29 cellular contexts compared by ENCODE assay signal in genomic region chr15:101504866-101505609, GRCh38. TPM values are rescaled to one million over a fixed set of nuclear protein-coding genes. Genes with fewer than 3 reads are reported as not detected.
DNase-seq lines count a peak whose midpoint lies in the region; ATAC-seq and TF ChIP-seq lines count a peak whose summit lies in the region.
"Had no signal": no experiment of that assay in that cellular context is flagged by ENCODE, and none has a peak within 500 bp of the region (broad histone marks: within the 10 kb centered on the region; RNA-seq: fewer than 3 reads in every experiment).

No MANE protein-coding gene starts in this region.

- no peak for ATAC-seq in activated CD8-positive, alpha-beta T cell treated with anti-CD3 and anti-CD28 coated beads, Interleukin-2, amount 10 ng/mL, durations not matched to agents 7 days and 5 days
- ATAC-seq in activated CD8-positive, alpha-beta T cell treated with anti-CD3 and anti-CD28 coated beads for 36 hours: no peak
- no peak for ATAC-seq in GM21576 (IDR thresholded peaks at IDR 0.05; ENCODE audit: unreplicated experiment)
- ATAC-seq: HCT116, heart left ventricle had no signal

- no peak overlapping the region for H3K27ac Mint-ChIP-seq in activated CD8-positive, alpha-beta T cell treated with anti-CD3 and anti-CD28 coated beads, Interleukin-2, amount 10 ng/mL, durations not matched to agents 7 days and 5 days
- no peak overlapping the region for H3K27ac Mint-ChIP-seq in activated CD8-positive, alpha-beta T cell treated with anti-CD3 and anti-CD28 coated beads for 36 hours
- H3K27ac Mint-ChIP-seq in osteocyte (ENCODE audit: unreplicated experiment): no peak overlapping the region
- no peak overlapping the region for H3K27ac Mint-ChIP-seq in activated T-helper 1 cell treated with anti-CD3 and anti-CD28 coated beads, Interleukin-12 subunit alpha, Interleukin-12 subunit beta, Interleukin-2, Interleukin-4 antibody, amounts not matched to agents 30 ng/mL and 10 ng/mL and 1 ng/mL, durations not matched to agents 14 hours and 24 hours and 36 hours
- H3K27ac Mint-ChIP-seq: activated naive CD8-positive, alpha-beta T cell treated with anti-CD3 and anti-CD28 coated beads, Interleukin-2, amount 10 ng/mL, durations not matched to agents 7 days and 5 days; B cell; progenitor cell of endocrine pancreas; T-helper 2 cell treated with Interferon-gamma antibody and Interleukin-4, amounts not matched to agents 5 μg/mL and 100 μg/mL, for 36 hours; type B pancreatic cell had no signal

- CTCF ChIA-PET in activated CD8-positive, alpha-beta T cell treated with anti-CD3 and anti-CD28 coated beads, Interleukin-2, amount 10 ng/mL, durations not matched to agents 7 days and 5 days (lab: Charles Lee): interaction anchor here (0.8 to 1.1 kb wide), 2 partner anchors 138 to 216 kb away, joined by 3 to 4 read pairs; no protein-coding TSS in a partner anchor
- CTCF ChIA-PET in activated CD8-positive, alpha-beta T cell treated with anti-CD3 and anti-CD28 coated beads for 36 hours (lab: Charles Lee): interaction anchor here (1.3 kb wide), 1 partner anchor 185 kb away, joined by 3 read pairs; no protein-coding TSS in a partner anchor

- DNase-seq in activated CD8-positive, alpha-beta T cell treated with anti-CD3 and anti-CD28 coated beads, Interleukin-2, amount 10 ng/mL, durations not matched to agents 7 days and 5 days: peak; percentile 17
- DNase-seq in activated CD8-positive, alpha-beta T cell treated with anti-CD3 and anti-CD28 coated beads for 36 hours: no peak
- peak; percentile 48 for DNase-seq in HCEC 1CT
- DNase-seq in fibroblast of villous mesenchyme (ENCODE audit: low read depth): peak; percentile 74
- peak; percentile 42 for DNase-seq in osteocyte (ENCODE audit: extremely low spot score, unreplicated experiment)
- DNase-seq in activated T-helper 1 cell treated with anti-CD3 and anti-CD28 coated beads, Interleukin-12 subunit alpha, Interleukin-12 subunit beta, Interleukin-2, Interleukin-4 antibody, amounts not matched to agents 30 ng/mL and 10 ng/mL and 1 ng/mL, durations not matched to agents 14 hours and 24 hours and 36 hours (ENCODE audit: low spot score): no peak
- no peak for DNase-seq in NCI-H526 (lab: John Stamatoyannopoulos, UW)
- DNase-seq: 8988T; activated CD4-positive, alpha-beta T cell treated with anti-CD3 and anti-CD28 coated beads, Interleukin-2, amount 50 U/mL, for 4 hours; activated CD8-positive, alpha-beta memory T cell treated with anti-CD3 and anti-CD28 coated beads, Interleukin-2, amount 50 U/mL, for 48 hours; activated naive CD8-positive, alpha-beta T cell treated with anti-CD3 and anti-CD28 coated beads, Interleukin-2, amount 10 ng/mL, durations not matched to agents 7 days and 5 days; DND-41; foreskin fibroblast; heart left ventricle; Kasumi-1; NCI-H1048; NCI-H187; NCI-H2227 treated with DMSO at 0.1 percent for 48 hours; NCI-H748 treated with DMSO at 0.1 percent for 48 hours; RPMI8226; stimulated activated CD4-positive, alpha-beta T cell treated with anti-CD3 and anti-CD28 coated beads, Interleukin-2, amount 100 ng/mL, for 24 hours had no signal

- H3K27me3 Mint-ChIP-seq in activated CD8-positive, alpha-beta T cell treated with anti-CD3 and anti-CD28 coated beads, Interleukin-2, amount 10 ng/mL, durations not matched to agents 7 days and 5 days (ENCODE audit: low read depth): peaks cover 18% of the 10 kb centered on the region
- peaks cover 8% of the 10 kb centered on the region for H3K27me3 Mint-ChIP-seq in activated CD8-positive, alpha-beta T cell treated with anti-CD3 and anti-CD28 coated beads for 36 hours
- H3K27me3 Mint-ChIP-seq in osteocyte (ENCODE audit: unreplicated experiment): peaks cover 15% of the 10 kb centered on the region
- peaks cover 20% of the 10 kb centered on the region for H3K27me3 Mint-ChIP-seq in activated T-helper 1 cell treated with anti-CD3 and anti-CD28 coated beads, Interleukin-12 subunit alpha, Interleukin-12 subunit beta, Interleukin-2, Interleukin-4 antibody, amounts not matched to agents 30 ng/mL and 10 ng/mL and 1 ng/mL, durations not matched to agents 14 hours and 24 hours and 36 hours (ENCODE audit: insufficient read depth)

- intact Hi-C loops in activated CD8-positive, alpha-beta T cell treated with anti-CD3 and anti-CD28 coated beads for 36 hours (cut with micrococcal nuclease): loop anchor here (5.0 kb wide), 1 partner anchor 208 kb away; the partner anchor contains the start of gene SNRPA1
- intact Hi-C loops in activated T-helper 1 cell treated with anti-CD3 and anti-CD28 coated beads, Interleukin-12 subunit alpha, Interleukin-12 subunit beta, Interleukin-2, Interleukin-4 antibody, amounts not matched to agents 30 ng/mL and 10 ng/mL and 1 ng/mL, durations not matched to agents 14 hours and 24 hours and 36 hours (cut with micrococcal nuclease): no loop called here

- no peaks in the 10 kb centered on the region for H3K9me3 Mint-ChIP-seq in activated CD8-positive, alpha-beta T cell treated with anti-CD3 and anti-CD28 coated beads, Interleukin-2, amount 10 ng/mL, durations not matched to agents 7 days and 5 days (ENCODE audit: insufficient read depth)
- no peaks in the 10 kb centered on the region for H3K9me3 Mint-ChIP-seq in activated CD8-positive, alpha-beta T cell treated with anti-CD3 and anti-CD28 coated beads for 36 hours
- no peaks in the 10 kb centered on the region for H3K9me3 Mint-ChIP-seq in osteocyte (ENCODE audit: unreplicated experiment)
- no peaks in the 10 kb centered on the region for H3K9me3 Mint-ChIP-seq in activated T-helper 1 cell treated with anti-CD3 and anti-CD28 coated beads, Interleukin-12 subunit alpha, Interleukin-12 subunit beta, Interleukin-2, Interleukin-4 antibody, amounts not matched to agents 30 ng/mL and 10 ng/mL and 1 ng/mL, durations not matched to agents 14 hours and 24 hours and 36 hours
- H3K9me3 Mint-ChIP-seq: activated naive CD8-positive, alpha-beta T cell treated with anti-CD3 and anti-CD28 coated beads, Interleukin-2, amount 10 ng/mL, durations not matched to agents 7 days and 5 days; T-helper 2 cell treated with Interferon-gamma antibody and Interleukin-4, amounts not matched to agents 5 μg/mL and 100 μg/mL, for 36 hours; type B pancreatic cell had no signal

- H3K36me3 Mint-ChIP-seq in activated CD8-positive, alpha-beta T cell treated with anti-CD3 and anti-CD28 coated beads, Interleukin-2, amount 10 ng/mL, durations not matched to agents 7 days and 5 days (ENCODE audit: low read depth): no peaks in the 10 kb centered on the region
- no peaks in the 10 kb centered on the region for H3K36me3 Mint-ChIP-seq in activated CD8-positive, alpha-beta T cell treated with anti-CD3 and anti-CD28 coated beads for 36 hours (ENCODE audit: low read depth)
- no peaks in the 10 kb centered on the region for H3K36me3 Mint-ChIP-seq in osteocyte (ENCODE audit: unreplicated experiment)
- no peaks in the 10 kb centered on the region for H3K36me3 Mint-ChIP-seq in activated T-helper 1 cell treated with anti-CD3 and anti-CD28 coated beads, Interleukin-12 subunit alpha, Interleukin-12 subunit beta, Interleukin-2, Interleukin-4 antibody, amounts not matched to agents 30 ng/mL and 10 ng/mL and 1 ng/mL, durations not matched to agents 14 hours and 24 hours and 36 hours (ENCODE audit: low read depth)
- H3K36me3 Mint-ChIP-seq: activated naive CD8-positive, alpha-beta T cell treated with anti-CD3 and anti-CD28 coated beads, Interleukin-2, amount 10 ng/mL, durations not matched to agents 7 days and 5 days; type B pancreatic cell had no signal

- TF ChIP-seq CTCF in activated CD8-positive, alpha-beta T cell treated with anti-CD3 and anti-CD28 coated beads for 36 hours (IDR thresholded peaks at IDR 0.05): no peak
- TF ChIP-seq CTCF in fibroblast of villous mesenchyme (IDR thresholded peaks at IDR 0.05; ENCODE audit: insufficient read depth, low read depth, low read length) (no peak), osteocyte (IDR thresholded peaks at IDR 0.05) (no peak)

- no peak overlapping the region for H3K4me3 Mint-ChIP-seq in activated CD8-positive, alpha-beta T cell treated with anti-CD3 and anti-CD28 coated beads, Interleukin-2, amount 10 ng/mL, durations not matched to agents 7 days and 5 days
- H3K4me3 Mint-ChIP-seq in activated CD8-positive, alpha-beta T cell treated with anti-CD3 and anti-CD28 coated beads for 36 hours: no peak overlapping the region
- no peak overlapping the region for H3K4me3 Mint-ChIP-seq in osteocyte (ENCODE audit: unreplicated experiment)
- H3K4me3 Mint-ChIP-seq in activated T-helper 1 cell treated with anti-CD3 and anti-CD28 coated beads, Interleukin-12 subunit alpha, Interleukin-12 subunit beta, Interleukin-2, Interleukin-4 antibody, amounts not matched to agents 30 ng/mL and 10 ng/mL and 1 ng/mL, durations not matched to agents 14 hours and 24 hours and 36 hours: no peak overlapping the region
- H3K4me3 Mint-ChIP-seq: activated naive CD8-positive, alpha-beta T cell treated with anti-CD3 and anti-CD28 coated beads, Interleukin-2, amount 10 ng/mL, durations not matched to agents 7 days and 5 days; B cell; T-helper 2 cell treated with Interferon-gamma antibody and Interleukin-4, amounts not matched to agents 5 μg/mL and 100 μg/mL, for 36 hours; type B pancreatic cell had no signal

- peaks cover 19% of the 10 kb centered on the region for H3K4me1 Mint-ChIP-seq in activated CD8-positive, alpha-beta T cell treated with anti-CD3 and anti-CD28 coated beads, Interleukin-2, amount 10 ng/mL, durations not matched to agents 7 days and 5 days (ENCODE audit: low read depth)
- peaks cover 13% of the 10 kb centered on the region for H3K4me1 Mint-ChIP-seq in activated CD8-positive, alpha-beta T cell treated with anti-CD3 and anti-CD28 coated beads for 36 hours (ENCODE audit: low read depth)
- H3K4me1 Mint-ChIP-seq in osteocyte (ENCODE audit: unreplicated experiment): no peaks in the 10 kb centered on the region
- peaks cover 17% of the 10 kb centered on the region for H3K4me1 Mint-ChIP-seq in activated T-helper 1 cell treated with anti-CD3 and anti-CD28 coated beads, Interleukin-12 subunit alpha, Interleukin-12 subunit beta, Interleukin-2, Interleukin-4 antibody, amounts not matched to agents 30 ng/mL and 10 ng/mL and 1 ng/mL, durations not matched to agents 14 hours and 24 hours and 36 hours (ENCODE audit: low read depth)

- H3K4me3 ChIP-seq in fibroblast of villous mesenchyme (ENCODE audit: low read depth, low read length): no peak overlapping the region
- H3K4me3 ChIP-seq: heart left ventricle, SK-N-MC, skin epidermis had no signal

- POLR2A ChIA-PET in activated CD8-positive, alpha-beta T cell treated with anti-CD3 and anti-CD28 coated beads, Interleukin-2, amount 10 ng/mL, durations not matched to agents 7 days and 5 days (lab: Charles Lee): no interaction called here
- POLR2A ChIA-PET in activated CD8-positive, alpha-beta T cell treated with anti-CD3 and anti-CD28 coated beads for 36 hours (lab: Charles Lee): no interaction called here

RNA-seq across cellular contexts. Expression of gene PCSK6, which starts 15.5 kb away (rescaled TPM):
- total RNA-seq in activated CD8-positive, alpha-beta T cell treated with anti-CD3 and anti-CD28 coated beads, Interleukin-2, amount 10 ng/mL, durations not matched to agents 7 days and 5 days: under 1 TPM; 0.68 to 0.76 TPM
- 1 to 10 TPM; 2.7 to 3.0 TPM for total RNA-seq in activated CD8-positive, alpha-beta T cell treated with anti-CD3 and anti-CD28 coated beads for 36 hours
- total RNA-seq in fibroblast of villous mesenchyme (7.7 and 10.4 TPM in 2 replicates), osteocyte (0.43 and 0.55 TPM in 2 replicates)
- 3.0 and 3.7 TPM in 2 replicates for total RNA-seq in activated T-helper 1 cell treated with anti-CD3 and anti-CD28 coated beads, Interleukin-12 subunit alpha, Interleukin-12 subunit beta, Interleukin-2, Interleukin-4 antibody, amounts not matched to agents 30 ng/mL and 10 ng/mL and 1 ng/mL, durations not matched to agents 14 hours and 24 hours and 36 hours

Comparison
In these comparisons a context has a peak if more than half of its experiments do, and no peak if none do; other contexts are left out.
1. DNase-seq: peak in activated CD8-positive, alpha-beta T cell treated with anti-CD3 and anti-CD28 coated beads, Interleukin-2, amount 10 ng/mL, durations not matched to agents 7 days and 5 days (single experiment), HCEC 1CT (single experiment), fibroblast of villous mesenchyme (single experiment) and osteocyte (single experiment); none in activated CD8-positive, alpha-beta T cell treated with anti-CD3 and anti-CD28 coated beads for 36 hours (single experiment), activated T-helper 1 cell treated with anti-CD3 and anti-CD28 coated beads, Interleukin-12 subunit alpha, Interleukin-12 subunit beta, Interleukin-2, Interleukin-4 antibody, amounts not matched to agents 30 ng/mL and 10 ng/mL and 1 ng/mL, durations not matched to agents 14 hours and 24 hours and 36 hours (single experiment) and NCI-H526 (0 of 2).